13 cellular contexts compared by ENCODE assay signal in the genomic region with DNA sequence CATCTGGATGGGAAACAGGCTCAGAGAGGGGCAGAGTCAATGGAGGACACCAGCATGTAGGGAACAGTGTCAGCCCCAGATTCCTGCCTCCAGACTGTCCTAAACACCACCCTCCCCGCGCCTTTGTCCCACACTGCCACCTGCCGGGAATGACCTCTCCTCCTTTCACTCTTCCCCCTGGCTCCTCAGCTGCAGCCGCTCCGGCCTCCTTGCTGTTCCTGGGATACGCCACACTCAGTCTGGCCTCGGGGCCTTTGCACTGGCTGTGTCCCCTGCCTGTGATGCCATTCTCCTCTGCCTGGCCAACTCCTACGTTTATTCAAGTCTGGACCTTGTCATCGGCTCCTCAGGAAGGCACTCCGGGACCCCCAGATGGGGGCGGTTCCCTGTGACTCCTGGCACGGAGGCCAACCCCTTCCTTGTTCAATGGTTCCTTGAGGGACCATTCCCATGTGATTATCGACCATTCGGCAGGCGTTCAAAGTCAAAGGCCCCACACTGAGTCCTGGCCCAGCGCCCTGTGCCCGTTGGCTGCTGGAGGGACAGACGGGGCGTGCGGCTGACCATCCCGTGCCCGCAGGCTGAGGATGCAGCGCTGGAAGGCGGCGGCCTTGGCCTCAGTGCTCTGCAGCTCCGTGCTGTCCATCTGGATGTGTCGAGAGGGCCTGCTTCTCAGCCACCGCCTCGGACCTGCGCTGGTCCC. TPM values are rescaled to one million over a fixed set of nuclear protein-coding genes. Genes with fewer than 3 reads are reported as not detected.
DNase-seq lines count a peak whose midpoint lies in the region; ATAC-seq and TF ChIP-seq lines count a peak whose summit lies in the region.
"Had no signal": no experiment of that assay in that cellular context is flagged by ENCODE, and none has a peak within 500 bp of the region (broad histone marks: within the 10 kb centered on the region; RNA-seq: fewer than 3 reads in every experiment).

No MANE protein-coding gene starts in this region.

- intact Hi-C loops in MCF 10A (cut with micrococcal nuclease): loop anchor here (1.0 kb wide), 1 partner anchor 19 kb away; no protein-coding TSS in a partner anchor
- intact Hi-C loops in mammary epithelial cell (cut with micrococcal nuclease): loop anchor here (1.0 kb wide), 1 partner anchor 50 kb away; no protein-coding TSS in a partner anchor
- intact Hi-C loops in Panc1 (cut with micrococcal nuclease; ENCODE audit: unreplicated experiment): no loop called here
- intact Hi-C loops in upper lobe of right lung (cut with DNase I): no loop called here

- no peaks in the 10 kb centered on the region for H4K20me1 ChIP-seq in mammary epithelial cell (ENCODE audit: insufficient read depth, low read length)

- H3K27ac ChIP-seq in mammary epithelial cell (ENCODE audit: insufficient read depth, low read depth, low read length) (no peak overlapping the region), Panc1 (ENCODE audit: low read length) (no peak overlapping the region), upper lobe of right lung (no peak overlapping the region)
- H3K27ac ChIP-seq: epithelial cell of prostate, KMS-11, left ventricle myocardium inferior had no signal

- in situ Hi-C loops in mammary epithelial cell (cut with MboI; ENCODE audit: low sequenced_read_pairs in 2 of 2): no loop called here
- in situ Hi-C loops in Panc1 (cut with HindIII; ENCODE audit: low pct_unique_long_range_greater_than_20kb, low sequenced_read_pairs): no loop called here
- in situ Hi-C loops in KBM-7 (cut with MboI; ENCODE audit: low pct_unique_long_range_greater_than_20kb, low sequenced_read_pairs): no loop called here

- BruUV-seq in MCF 10A (replicated peaks; lab: Mats Ljungman, UMichigan) (no TSS peak), mammary epithelial cell (replicated peaks; lab: Mats Ljungman, UMichigan) (no TSS peak), Panc1 (replicated peaks; lab: Mats Ljungman, UMichigan) (no TSS peak)

- no peaks in the 10 kb centered on the region for H3K36me3 Mint-ChIP-seq in MCF 10A (ENCODE audit: insufficient read depth, unreplicated experiment)
- H3K36me3 Mint-ChIP-seq in T-helper 2 cell treated with Interferon-gamma antibody and Interleukin-4, amounts not matched to agents 5 μg/mL and 100 μg/mL, for 36 hours (ENCODE audit: low read depth): no peaks in the 10 kb centered on the region

- TF ChIP-seq CTCF in MCF 10A (IDR thresholded peaks at IDR 0.05; ENCODE audit: unreplicated experiment) (peak; percentile 46), mammary epithelial cell (conservative IDR thresholded peaks at IDR 0.05 in 1 of 2, IDR thresholded peaks at IDR 0.05 in 1 of 2; ENCODE audit: extremely low read depth in 1 of 2, insufficient read depth in 1 of 2, low read depth in 1 of 2, low read length in 2 of 2) (peak in 1 of 2 donors; percentile 37), Panc1 (IDR thresholded peaks at IDR 0.05) (peak; percentile 78; the same call in 1 of the 2 replicates), fibroblast of mammary gland (conservative IDR thresholded peaks at IDR 0.05; ENCODE audit: control insufficient read depth, insufficient read depth, low read depth, low read length) (peak; percentile 31), upper lobe of right lung (IDR thresholded peaks at IDR 0.05) (no peak)

- no peaks in the 10 kb centered on the region for H3K36me3 ChIP-seq in mammary epithelial cell (ENCODE audit: insufficient read depth, low read length)
- no peaks in the 10 kb centered on the region for H3K36me3 ChIP-seq in Panc1 (ENCODE audit: control insufficient read depth, insufficient read depth, low read length)
- H3K36me3 ChIP-seq in upper lobe of right lung: no peaks in the 10 kb centered on the region
- H3K36me3 ChIP-seq: left ventricle myocardium inferior had no signal

- no peaks in the 10 kb centered on the region for H3K27me3 ChIP-seq in mammary epithelial cell (ENCODE audit: insufficient read depth, low read length)
- no peaks in the 10 kb centered on the region for H3K27me3 ChIP-seq in Panc1 (ENCODE audit: control insufficient read depth, insufficient read depth, low read length)
- peaks cover 4% of the 10 kb centered on the region for H3K27me3 ChIP-seq in upper lobe of right lung

- H3K4me1 ChIP-seq in mammary epithelial cell (ENCODE audit: insufficient read depth, low read length): no peaks in the 10 kb centered on the region
- H3K4me1 ChIP-seq in Panc1 (ENCODE audit: control insufficient read depth, insufficient read depth, low read length): peaks cover 8% of the 10 kb centered on the region
- peaks cover 5% of the 10 kb centered on the region for H3K4me1 ChIP-seq in upper lobe of right lung

- peaks cover 13% of the 10 kb centered on the region for H3K4me1 Mint-ChIP-seq in MCF 10A (ENCODE audit: insufficient read depth, unreplicated experiment)
- peaks cover 6% of the 10 kb centered on the region for H3K4me1 Mint-ChIP-seq in T-helper 2 cell treated with Interferon-gamma antibody and Interleukin-4, amounts not matched to agents 5 μg/mL and 100 μg/mL, for 36 hours (ENCODE audit: low read depth)

- H3K4me3 Mint-ChIP-seq in MCF 10A (ENCODE audit: unreplicated experiment): no peak overlapping the region
- H3K4me3 Mint-ChIP-seq in T-helper 2 cell treated with Interferon-gamma antibody and Interleukin-4, amounts not matched to agents 5 μg/mL and 100 μg/mL, for 36 hours: no peak overlapping the region
- H3K4me3 Mint-ChIP-seq: activated CD4-positive, alpha-beta memory T cell treated with anti-CD3 and anti-CD28 coated beads for 36 hours had no signal

- peak; percentile 72 for DNase-seq in MCF 10A (ENCODE audit: unreplicated experiment)
- no peak for DNase-seq in mammary epithelial cell
- no peak for DNase-seq in Panc1 (ENCODE audit: low read depth, low spot score)
- no peak for DNase-seq in fibroblast of mammary gland (ENCODE audit: low read depth)
- DNase-seq in upper lobe of right lung: peak; percentile 77
- DNase-seq in T-helper 2 cell treated with Interferon-gamma antibody and Interleukin-4, amounts not matched to agents 5 μg/mL and 100 μg/mL, for 36 hours (ENCODE audit: low spot score): no peak
- no peak for DNase-seq in DMS79 (lab: John Stamatoyannopoulos, UW)
- DNase-seq in KBM-7: no peak
- DNase-seq: activated CD4-positive, alpha-beta memory T cell treated with anti-CD3 and anti-CD28 coated beads for 36 hours; left ventricle myocardium inferior had no signal

- ATAC-seq in Panc1 (peak; percentile 74), upper lobe of right lung (no peak)

- POLR2A ChIA-PET in MCF 10A (lab: Yijun Ruan, JAX) (interaction anchor here (0.7 kb wide), 2 partner anchors 18 to 40 kb away, joined by 3 read pairs; no protein-coding TSS in a partner anchor), Panc1 (lab: Charles Lee) (no interaction called here)

- H3K9ac ChIP-seq in mammary epithelial cell (ENCODE audit: insufficient read depth, low read length): no peak overlapping the region
- H3K9ac ChIP-seq: KMS-11 had no signal

- no peak overlapping the region for H2AFZ ChIP-seq in mammary epithelial cell (ENCODE audit: low read depth, low read length)

- WGBS in mammary epithelial cell (ENCODE audit: low coverage, missing lambda C conversion rate): 80% methylated on average over 24 of the region's 30 CpGs

- H3K79me2 ChIP-seq in mammary epithelial cell (ENCODE audit: insufficient read depth, low read length): no peaks in the 10 kb centered on the region

- CTCF ChIA-PET in MCF 10A (lab: Yijun Ruan, JAX): interaction anchor here (0.6 to 5.6 kb wide), 6 partner anchors 16 to 135 kb away, joined by 3 to 45 read pairs (median 4); a partner anchor contains a TSS
- CTCF ChIA-PET in mammary epithelial cell (lab: Charles Lee; ENCODE audit: low non-redundant PET): no interaction called here
- CTCF ChIA-PET in Panc1 (lab: Charles Lee): interaction anchor here (1.0 to 1.4 kb wide), 2 partner anchors 17 to 19 kb away, joined by 4 to 5 read pairs; a partner anchor contains a TSS

- no peaks in the 10 kb centered on the region for H3K9me3 Mint-ChIP-seq in MCF 10A (ENCODE audit: unreplicated experiment)
- no peaks in the 10 kb centered on the region for H3K9me3 Mint-ChIP-seq in T-helper 2 cell treated with Interferon-gamma antibody and Interleukin-4, amounts not matched to agents 5 μg/mL and 100 μg/mL, for 36 hours
- H3K9me3 Mint-ChIP-seq: activated CD4-positive, alpha-beta memory T cell treated with anti-CD3 and anti-CD28 coated beads for 36 hours had no signal

- H3K27ac Mint-ChIP-seq in MCF 10A (ENCODE audit: low read depth, unreplicated experiment): no peak overlapping the region
- H3K27ac Mint-ChIP-seq in T-helper 2 cell treated with Interferon-gamma antibody and Interleukin-4, amounts not matched to agents 5 μg/mL and 100 μg/mL, for 36 hours: no peak overlapping the region
- H3K27ac Mint-ChIP-seq: activated CD4-positive, alpha-beta memory T cell treated with anti-CD3 and anti-CD28 coated beads for 36 hours had no signal

- H3K4me2 ChIP-seq in mammary epithelial cell (ENCODE audit: insufficient read depth, low read depth, low read length): no peak overlapping the region
- H3K4me2 ChIP-seq: KMS-11 had no signal

- no peaks in the 10 kb centered on the region for H3K9me3 ChIP-seq in mammary epithelial cell (replicated peaks; ENCODE audit: insufficient read depth, low read length)
- no peaks in the 10 kb centered on the region for H3K9me3 ChIP-seq in Panc1 (ENCODE audit: control insufficient read depth, insufficient read depth, low read depth, low read length)
- H3K9me3 ChIP-seq in upper lobe of right lung: no peaks in the 10 kb centered on the region
- H3K9me3 ChIP-seq: left ventricle myocardium inferior had no signal

- dilution Hi-C loops in mammary epithelial cell (cut with HindIII; ENCODE audit: low sequenced_read_pairs): no loop called here

- no peak overlapping the region for H3K4me3 ChIP-seq in mammary epithelial cell (replicated peaks in 1 of 3; ENCODE audit: insufficient read depth in 1 of 3, low read depth in 2 of 3, low read length in 3 of 3)
- no peak overlapping the region for H3K4me3 ChIP-seq in Panc1 (ENCODE audit: low read depth in 2 of 2, low read length in 2 of 2)
- no peak overlapping the region for H3K4me3 ChIP-seq in fibroblast of mammary gland (ENCODE audit: control insufficient read depth, low read depth, low read length)
- no peak overlapping the region for H3K4me3 ChIP-seq in upper lobe of right lung
- H3K4me3 ChIP-seq: left ventricle myocardium inferior had no signal

- peaks cover 9% of the 10 kb centered on the region for H3K27me3 Mint-ChIP-seq in MCF 10A (ENCODE audit: insufficient read depth, unreplicated experiment)
- H3K27me3 Mint-ChIP-seq in T-helper 2 cell treated with Interferon-gamma antibody and Interleukin-4, amounts not matched to agents 5 μg/mL and 100 μg/mL, for 36 hours (ENCODE audit: low read depth): peaks cover 2% of the 10 kb centered on the region
- H3K27me3 Mint-ChIP-seq: activated CD4-positive, alpha-beta memory T cell treated with anti-CD3 and anti-CD28 coated beads for 36 hours had no signal

RNA-seq across cellular contexts. Expression of a gene that starts 15.8 kb away (rescaled TPM):
- total RNA-seq in MCF 10A (2022) (not detected in 2 replicates), mammary epithelial cell (under 1 TPM in 1 of 2 donors, not detected in 1; 0.17 TPM), Panc1 (2021; ENCODE audit: unreplicated experiment) (not detected), upper lobe of right lung (2.7 TPM)
- polyA plus RNA-seq in mammary epithelial cell: not detected
- polyA minus RNA-seq in mammary epithelial cell: not detected
- polyA plus RNA-seq in Panc1 (2012; ENCODE audit: insufficient read length): not detected
- total RNA-seq: activated CD4-positive, alpha-beta memory T cell treated with anti-CD3 and anti-CD28 coated beads for 36 hours; left ventricle myocardium inferior; pulmonary artery endothelial cell had no signal

RNA-seq across cellular contexts. Expression of a gene that starts 18.9 kb away (rescaled TPM):
- total RNA-seq in MCF 10A (2022): 0.56 and 0.75 TPM in 2 replicates
- under 1 TPM in 1 of 2 donors, not detected in 1; 0.17 TPM for total RNA-seq in mammary epithelial cell
- polyA plus RNA-seq in mammary epithelial cell: not detected
- not detected for polyA minus RNA-seq in mammary epithelial cell
- 0.80 TPM for total RNA-seq in Panc1 (2021; ENCODE audit: unreplicated experiment)
- polyA plus RNA-seq in Panc1 (2012; ENCODE audit: insufficient read length): 1.7 TPM
- 2.1 TPM for total RNA-seq in upper lobe of right lung

RNA-seq across cellular contexts. Expression of a gene that starts 27.5 kb away (rescaled TPM):
- total RNA-seq in MCF 10A (2022): 0.22 and 0.51 TPM in 2 replicates
- total RNA-seq in mammary epithelial cell: 1 to 10 TPM in 1 of 2 donors, under 1 TPM in 1; 0.67 to 1.0 TPM
- polyA plus RNA-seq in mammary epithelial cell: 0.45 TPM
- not detected for polyA minus RNA-seq in mammary epithelial cell
- 0.36 TPM for total RNA-seq in Panc1 (2021; ENCODE audit: unreplicated experiment)
- polyA plus RNA-seq in Panc1 (2012; ENCODE audit: insufficient read length): not detected
- total RNA-seq in upper lobe of right lung: 17.3 TPM
- total RNA-seq: activated CD4-positive, alpha-beta memory T cell treated with anti-CD3 and anti-CD28 coated beads for 36 hours; left ventricle myocardium inferior; pulmonary artery endothelial cell had no signal

RNA-seq across cellular contexts. Expression of a gene that starts 32.8 kb away (rescaled TPM):
- total RNA-seq in MCF 10A (2022) (53.5 and 77.6 TPM in 2 replicates), mammary epithelial cell (10 to 100 TPM; 25.5 to 47.0 TPM), Panc1 (2021; ENCODE audit: unreplicated experiment) (39.6 TPM), upper lobe of right lung (26.8 TPM)
- polyA plus RNA-seq in mammary epithelial cell: 22.2 TPM
- 24.1 TPM for polyA minus RNA-seq in mammary epithelial cell
- polyA plus RNA-seq in Panc1 (2012; ENCODE audit: insufficient read length): 45.7 TPM

RNA-seq across cellular contexts. Expression of a gene that starts 39.2 kb away (rescaled TPM):
- total RNA-seq in MCF 10A (2022) (6.4 and 9.4 TPM in 2 replicates), mammary epithelial cell (1 to 10 TPM in 1 of 2 donors, under 1 TPM in 1; 0.50 to 6.0 TPM), Panc1 (2021; ENCODE audit: unreplicated experiment) (5.9 TPM), upper lobe of right lung (2.0 TPM)
- polyA plus RNA-seq in mammary epithelial cell: 1.00 TPM
- polyA minus RNA-seq in mammary epithelial cell: not detected
- polyA plus RNA-seq in Panc1 (2012; ENCODE audit: insufficient read length): 2.5 TPM

Comparison
In these comparisons a context has a peak if more than half of its experiments do, and no peak if none do; other contexts are left out.
1. DNase-seq: peak in MCF 10A (single experiment) and upper lobe of right lung (single experiment); none in mammary epithelial cell (single experiment), Panc1 (single experiment), fibroblast of mammary gland (single experiment), T-helper 2 cell treated with Interferon-gamma antibody and Interleukin-4, amounts not matched to agents 5 μg/mL and 100 μg/mL, for 36 hours (single experiment), DMS79 (single experiment) and KBM-7 (single experiment).
2. intact Hi-C loops: an anchor here in MCF 10A (1.0 kb wide) and mammary epithelial cell (1.0 kb wide); none called in Panc1 and upper lobe of right lung.